7 cellular contexts compared by ENCODE assay signal in the genomic region with DNA sequence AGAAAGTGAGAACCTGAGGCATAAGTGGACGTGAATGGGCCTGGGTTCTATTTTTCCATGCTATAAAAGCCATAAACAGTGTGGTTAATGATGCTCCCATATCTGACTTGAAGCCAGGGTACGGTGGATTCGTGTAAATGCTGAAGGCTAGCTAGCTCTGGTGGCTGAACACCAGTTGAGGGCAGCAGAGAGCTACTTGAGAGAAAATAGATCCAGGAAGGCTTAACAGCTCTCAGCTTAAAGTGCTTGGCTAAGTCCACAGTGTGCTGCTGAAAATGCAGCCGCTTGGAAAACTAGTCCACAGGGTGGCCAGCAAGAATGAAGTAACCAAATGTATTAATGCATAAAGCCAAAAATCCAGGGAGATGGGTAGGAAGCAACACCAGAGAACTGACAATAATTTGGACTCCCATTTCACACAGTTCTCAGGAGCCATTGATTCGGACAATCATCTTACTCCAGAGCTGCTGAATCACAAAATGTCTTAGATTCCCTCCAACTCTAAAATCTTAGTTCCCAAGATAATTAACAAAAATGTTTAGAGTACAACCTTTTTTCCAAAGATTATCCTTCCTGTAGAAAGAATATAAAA. TPM values are rescaled to one million over a fixed set of nuclear protein-coding genes. Genes with fewer than 3 reads are reported as not detected.
DNase-seq lines count a peak whose midpoint lies in the region; ATAC-seq and TF ChIP-seq lines count a peak whose summit lies in the region.

No MANE protein-coding gene starts in this region.

- H3K4me3 ChIP-seq in fibroblast of the aortic adventitia (ENCODE audit: low read depth, low read length): no peak overlapping the region

- peak; percentile 83 for TF ChIP-seq CTCF in fibroblast of the aortic adventitia (IDR thresholded peaks at IDR 0.05; ENCODE audit: insufficient read depth, low read length)

- in situ Hi-C loops in G401 (cut with HindIII; ENCODE audit: low sequenced_read_pairs): no loop called here

- DNase-seq in G401 (ENCODE audit: low spot score): peak; percentile 20
- peak; percentile 69 for DNase-seq in LHCN-M2 (ENCODE audit: low read depth)
- DNase-seq in SHP77 treated with DMSO at 0.1 percent for 48 hours (lab: John Stamatoyannopoulos, UW): peak; percentile 80
- peak; percentile 73 for DNase-seq in fibroblast of the aortic adventitia (ENCODE audit: low read depth)
- peak; percentile 78 for DNase-seq in superior temporal gyrus (ENCODE audit: extremely low spot score)
- DNase-seq in activated gamma-delta T cell treated with Interleukin-2 at 50 U/mL for 16 hours: no peak

- ATAC-seq in GM21423 (IDR thresholded peaks at IDR 0.05; ENCODE audit: unreplicated experiment): peak; percentile 86

RNA-seq across cellular contexts. Expression of a gene that starts 15.0 kb away (rescaled TPM):
- 0.25 TPM in 1 of 2 replicates, not detected in the other for total RNA-seq in G401 (2014; rRNA removed; shearing (Covaris generic))
- total RNA-seq in LHCN-M2 (2014; rRNA removed): not detected in 2 replicates
- not detected for polyA plus RNA-seq in LHCN-M2 (2012)
- 0.63 TPM in 1 of 2 replicates, not detected in the other for total RNA-seq in fibroblast of the aortic adventitia (ENCODE audit: low replicate concordance)
